In genomic region chr18:57242285-57242684, GRCh38 we compare ENCODE assay signal across 17 cellular contexts.
"Had no signal": no experiment of that assay in that cellular context is flagged by ENCODE, and none has a peak within 500 bp of the region (broad histone marks: within the 10 kb centered on the region; RNA-seq: fewer than 3 reads in every experiment).

No MANE protein-coding gene starts in this region.

- ATAC-seq: activated CD4-positive, CD25-positive, alpha-beta regulatory T cell treated with anti-CD3 and anti-CD28 coated beads, Interleukin-2, amount 50 U/mL, for 24 hours; body of pancreas; gastrocnemius medialis; natural killer cell treated with Interleukin-12 subunit alpha and Interleukin-12 subunit beta and Interleukin-15 and Interleukin-18, amount 100 ng/mL, for 72 hours; upper lobe of right lung had no signal

- H3K9me3 ChIP-seq: body of pancreas, esophagus squamous epithelium, gastrocnemius medialis, thyroid gland, upper lobe of right lung had no signal

- H3K27me3 ChIP-seq: body of pancreas, cardiac muscle cell, esophagus squamous epithelium, gastrocnemius medialis, thyroid gland, upper lobe of right lung had no signal

- H3K27ac ChIP-seq: body of pancreas, cardiac muscle cell, esophagus squamous epithelium, gastrocnemius medialis, thyroid gland, upper lobe of right lung had no signal

- H3K4me3 ChIP-seq: body of pancreas, cardiac muscle cell, esophagus squamous epithelium, gastrocnemius medialis, thyroid gland, upper lobe of right lung had no signal

- H3K4me1 ChIP-seq: body of pancreas, esophagus squamous epithelium, gastrocnemius medialis, thyroid gland, upper lobe of right lung had no signal

- DNase-seq: activated CD4-positive, alpha-beta memory T cell treated with anti-CD3 and anti-CD28 coated beads, Interleukin-2, amount 10 ng/mL, durations not matched to agents 7 days and 5 days; activated CD4-positive, alpha-beta T cell treated with anti-CD3 and anti-CD28 coated beads, Interleukin-2, amount 10 ng/mL, durations not matched to agents 24 days and 14 days; activated gamma-delta T cell treated with Interleukin-2 at 50 U/mL for 16 hours; anterior cingulate cortex; body of pancreas; cortex of kidney; endodermal cell; esophagus squamous epithelium; gastrocnemius medialis; retina; stimulated activated CD4-positive, alpha-beta T cell treated with anti-CD3 and anti-CD28 coated beads, Interleukin-4, amount 100 ng/mL, for 24 hours; substantia nigra; thyroid gland; upper lobe of right lung had no signal

- H3K36me3 ChIP-seq: cardiac muscle cell, esophagus squamous epithelium, gastrocnemius medialis, thyroid gland, upper lobe of right lung had no signal
